ENCODE assay signal across 10 cellular contexts in the genomic region with DNA sequence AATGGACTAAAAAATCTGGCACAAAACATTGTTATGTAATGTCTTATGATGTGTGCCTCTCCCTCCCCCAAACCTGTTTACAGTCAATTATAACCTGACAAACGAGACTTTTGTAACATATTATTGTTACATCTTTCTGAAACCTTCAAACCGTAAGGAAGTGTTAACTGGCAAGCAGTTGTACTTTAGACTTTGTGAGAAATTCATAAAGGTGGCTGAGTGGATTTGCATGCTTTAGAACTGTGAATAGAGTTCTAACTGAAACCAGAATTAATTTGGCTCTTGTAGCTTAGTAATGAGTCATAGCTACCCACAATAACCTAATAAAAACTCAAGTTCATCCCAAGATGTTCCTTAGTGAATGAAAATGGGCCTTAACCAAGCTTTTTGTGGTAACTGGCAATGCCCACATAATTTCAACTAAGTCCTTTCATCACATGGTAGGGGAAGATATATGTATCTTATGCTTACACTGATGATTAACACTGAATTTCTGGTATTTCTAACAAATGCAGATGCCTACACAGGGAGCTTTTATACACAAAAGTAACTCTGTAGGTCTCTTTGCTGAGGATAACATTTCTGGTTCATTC. TPM values are rescaled to one million over a fixed set of nuclear protein-coding genes. Genes with fewer than 3 reads are reported as not detected.
A peak's percentile ranks its signal among the peaks of the same experiment; 100 is the strongest.
DNase-seq lines count a peak whose midpoint lies in the region; ATAC-seq and TF ChIP-seq lines count a peak whose summit lies in the region.
"Had no signal": no experiment of that assay in that cellular context is flagged by ENCODE, and none has a peak within 500 bp of the region (broad histone marks: within the 10 kb centered on the region; RNA-seq: fewer than 3 reads in every experiment).

No MANE protein-coding gene starts in this region.

- no peak overlapping the region for H3K27ac ChIP-seq in CD4-positive, alpha-beta memory T cell (ENCODE audit: low read depth, low read length)
- H3K27ac ChIP-seq: C4-2B, right lobe of liver had no signal

- H3K4me3 Mint-ChIP-seq in activated CD8-positive, alpha-beta T cell treated with anti-CD3 and anti-CD28 coated beads for 36 hours: no peak overlapping the region
- H3K4me3 Mint-ChIP-seq in activated CD8-positive, alpha-beta T cell treated with anti-CD3 and anti-CD28 coated beads, Interleukin-2, amount 10 ng/mL, durations not matched to agents 7 days and 5 days: no peak overlapping the region
- H3K4me3 Mint-ChIP-seq in activated T-helper 1 cell treated with anti-CD3 and anti-CD28 coated beads, Interleukin-12 subunit alpha, Interleukin-12 subunit beta, Interleukin-2, Interleukin-4 antibody, amounts not matched to agents 30 ng/mL and 10 ng/mL and 1 ng/mL, durations not matched to agents 14 hours and 24 hours and 36 hours: no peak overlapping the region
- no peak overlapping the region for H3K4me3 Mint-ChIP-seq in nephron
- no peak overlapping the region for H3K4me3 Mint-ChIP-seq in CD4-positive, alpha-beta memory T cell

- CTCF ChIA-PET in activated CD8-positive, alpha-beta T cell treated with anti-CD3 and anti-CD28 coated beads for 36 hours (lab: Charles Lee): interaction anchor here (0.8 to 13.1 kb wide), 11 partner anchors 12 to 72 kb away, joined by 3 to 142 read pairs (median 4); a partner anchor contains a TSS
- CTCF ChIA-PET in activated CD8-positive, alpha-beta T cell treated with anti-CD3 and anti-CD28 coated beads, Interleukin-2, amount 10 ng/mL, durations not matched to agents 7 days and 5 days (lab: Charles Lee): interaction anchor here (0.9 to 4.0 kb wide), 6 partner anchors 20 to 101 kb away, joined by 3 to 44 read pairs (median 4); a partner anchor contains a TSS
- CTCF ChIA-PET in CD4-positive, alpha-beta memory T cell (lab: Charles Lee; ENCODE audit: partially characterized antibody): interaction anchor here (1.1 to 3.9 kb wide), 2 partner anchors 20 to 70 kb away, joined by 7 to 25 read pairs; no protein-coding TSS in a partner anchor

- peaks cover 36% of the 10 kb centered on the region for H3K4me1 Mint-ChIP-seq in activated CD8-positive, alpha-beta T cell treated with anti-CD3 and anti-CD28 coated beads for 36 hours (ENCODE audit: low read depth)
- peaks cover 19% of the 10 kb centered on the region for H3K4me1 Mint-ChIP-seq in activated CD8-positive, alpha-beta T cell treated with anti-CD3 and anti-CD28 coated beads, Interleukin-2, amount 10 ng/mL, durations not matched to agents 7 days and 5 days (ENCODE audit: low read depth)
- peaks cover 30% of the 10 kb centered on the region for H3K4me1 Mint-ChIP-seq in activated T-helper 1 cell treated with anti-CD3 and anti-CD28 coated beads, Interleukin-12 subunit alpha, Interleukin-12 subunit beta, Interleukin-2, Interleukin-4 antibody, amounts not matched to agents 30 ng/mL and 10 ng/mL and 1 ng/mL, durations not matched to agents 14 hours and 24 hours and 36 hours (ENCODE audit: low read depth)
- H3K4me1 Mint-ChIP-seq in nephron: peaks cover 7% of the 10 kb centered on the region
- H3K4me1 Mint-ChIP-seq in CD4-positive, alpha-beta memory T cell: peaks cover 1 to 6% (median 3%) of the 10 kb centered on the region in 4 donors

- DNase-seq in activated CD8-positive, alpha-beta T cell treated with anti-CD3 and anti-CD28 coated beads for 36 hours: no peak
- DNase-seq in activated CD8-positive, alpha-beta T cell treated with anti-CD3 and anti-CD28 coated beads, Interleukin-2, amount 10 ng/mL, durations not matched to agents 7 days and 5 days: no peak
- no peak for DNase-seq in activated T-helper 1 cell treated with anti-CD3 and anti-CD28 coated beads, Interleukin-12 subunit alpha, Interleukin-12 subunit beta, Interleukin-2, Interleukin-4 antibody, amounts not matched to agents 30 ng/mL and 10 ng/mL and 1 ng/mL, durations not matched to agents 14 hours and 24 hours and 36 hours (ENCODE audit: low spot score)
- DNase-seq in H7 (no peak), SHP77 treated with DMSO at 0.1 percent for 48 hours (lab: John Stamatoyannopoulos, UW) (no peak)
- DNase-seq in CD4-positive, alpha-beta memory T cell: no peak
- DNase-seq: right lobe of liver had no signal

- H3K27me3 ChIP-seq in H7 (ENCODE audit: control insufficient read depth, insufficient read depth, low read length): no peaks in the 10 kb centered on the region
- H3K27me3 ChIP-seq in CD4-positive, alpha-beta memory T cell (ENCODE audit: insufficient read depth, low read length): no peaks in the 10 kb centered on the region
- H3K27me3 ChIP-seq: right lobe of liver had no signal

- H3K9me3 ChIP-seq in CD4-positive, alpha-beta memory T cell (ENCODE audit: control insufficient read depth in 1 of 2, low read length in 2 of 2): no peaks in the 10 kb centered on the region
- H3K9me3 ChIP-seq: right lobe of liver had no signal

- TF ChIP-seq CTCF in activated CD8-positive, alpha-beta T cell treated with anti-CD3 and anti-CD28 coated beads for 36 hours (IDR thresholded peaks at IDR 0.05): no peak
- no peak for TF ChIP-seq CTCF in nephron (IDR thresholded peaks at IDR 0.05; ENCODE audit: unreplicated experiment in 3 of 3)

- no peak overlapping the region for H3K4me3 ChIP-seq in H7 (ENCODE audit: insufficient read depth, low read depth, low read length)
- no peak overlapping the region for H3K4me3 ChIP-seq in CD4-positive, alpha-beta memory T cell (ENCODE audit: low read length in 2 of 2)
- H3K4me3 ChIP-seq: right lobe of liver had no signal

- ATAC-seq in activated CD8-positive, alpha-beta T cell treated with anti-CD3 and anti-CD28 coated beads for 36 hours: peak; percentile 71
- ATAC-seq in activated CD8-positive, alpha-beta T cell treated with anti-CD3 and anti-CD28 coated beads, Interleukin-2, amount 10 ng/mL, durations not matched to agents 7 days and 5 days: no peak
- ATAC-seq in HG02885 (IDR thresholded peaks at IDR 0.05; ENCODE audit: poor library complexity, unreplicated experiment): peak; percentile 79

- H3K27ac Mint-ChIP-seq in activated CD8-positive, alpha-beta T cell treated with anti-CD3 and anti-CD28 coated beads for 36 hours: peak overlapping the region; percentile 80
- H3K27ac Mint-ChIP-seq in activated CD8-positive, alpha-beta T cell treated with anti-CD3 and anti-CD28 coated beads, Interleukin-2, amount 10 ng/mL, durations not matched to agents 7 days and 5 days: no peak overlapping the region
- peak overlapping the region; percentile 51 for H3K27ac Mint-ChIP-seq in activated T-helper 1 cell treated with anti-CD3 and anti-CD28 coated beads, Interleukin-12 subunit alpha, Interleukin-12 subunit beta, Interleukin-2, Interleukin-4 antibody, amounts not matched to agents 30 ng/mL and 10 ng/mL and 1 ng/mL, durations not matched to agents 14 hours and 24 hours and 36 hours
- H3K27ac Mint-ChIP-seq in nephron: peak overlapping the region; percentile 17 to 63 (median 52)
- H3K27ac Mint-ChIP-seq in CD4-positive, alpha-beta memory T cell: peak overlapping the region in 3 of 7 donors; percentile 1 to 28 (median 24)

- H3K9me3 Mint-ChIP-seq in activated CD8-positive, alpha-beta T cell treated with anti-CD3 and anti-CD28 coated beads for 36 hours: no peaks in the 10 kb centered on the region
- no peaks in the 10 kb centered on the region for H3K9me3 Mint-ChIP-seq in activated CD8-positive, alpha-beta T cell treated with anti-CD3 and anti-CD28 coated beads, Interleukin-2, amount 10 ng/mL, durations not matched to agents 7 days and 5 days (ENCODE audit: insufficient read depth)
- no peaks in the 10 kb centered on the region for H3K9me3 Mint-ChIP-seq in activated T-helper 1 cell treated with anti-CD3 and anti-CD28 coated beads, Interleukin-12 subunit alpha, Interleukin-12 subunit beta, Interleukin-2, Interleukin-4 antibody, amounts not matched to agents 30 ng/mL and 10 ng/mL and 1 ng/mL, durations not matched to agents 14 hours and 24 hours and 36 hours
- no peaks in the 10 kb centered on the region for H3K9me3 Mint-ChIP-seq in nephron
- H3K9me3 Mint-ChIP-seq in CD4-positive, alpha-beta memory T cell: peaks cover 0 to 2% (median 0%) of the 10 kb centered on the region in 8 donors

- intact Hi-C loops in activated CD8-positive, alpha-beta T cell treated with anti-CD3 and anti-CD28 coated beads for 36 hours (cut with micrococcal nuclease): no loop called here
- intact Hi-C loops in activated T-helper 1 cell treated with anti-CD3 and anti-CD28 coated beads, Interleukin-12 subunit alpha, Interleukin-12 subunit beta, Interleukin-2, Interleukin-4 antibody, amounts not matched to agents 30 ng/mL and 10 ng/mL and 1 ng/mL, durations not matched to agents 14 hours and 24 hours and 36 hours (cut with micrococcal nuclease): loop anchor here (1.0 kb wide), 1 partner anchor 46 kb away; no protein-coding TSS in a partner anchor
- intact Hi-C loops in CD4-positive, alpha-beta memory T cell (cut with micrococcal nuclease): no loop called here

- POLR2A ChIA-PET in activated CD8-positive, alpha-beta T cell treated with anti-CD3 and anti-CD28 coated beads for 36 hours (lab: Charles Lee): interaction anchor here (0.5 to 2.0 kb wide), 8 partner anchors 8 to 52 kb away, joined by 3 to 9 read pairs (median 5); a partner anchor contains a TSS
- POLR2A ChIA-PET in activated CD8-positive, alpha-beta T cell treated with anti-CD3 and anti-CD28 coated beads, Interleukin-2, amount 10 ng/mL, durations not matched to agents 7 days and 5 days (lab: Charles Lee): interaction anchor here (1.3 to 1.9 kb wide), 3 partner anchors 30 to 82 kb away, joined by 3 to 5 read pairs (median 4); a partner anchor contains a TSS
- POLR2A ChIA-PET in CD4-positive, alpha-beta memory T cell (lab: Charles Lee; ENCODE audit: partially characterized antibody): interaction anchor here (1.6 kb wide), 1 partner anchor 20 kb away, joined by 3 read pairs; no protein-coding TSS in a partner anchor

- H3K4me1 ChIP-seq in CD4-positive, alpha-beta memory T cell (ENCODE audit: insufficient read depth, low read length): no peaks in the 10 kb centered on the region

- H3K27me3 Mint-ChIP-seq in activated CD8-positive, alpha-beta T cell treated with anti-CD3 and anti-CD28 coated beads for 36 hours: no peaks in the 10 kb centered on the region
- H3K27me3 Mint-ChIP-seq in activated CD8-positive, alpha-beta T cell treated with anti-CD3 and anti-CD28 coated beads, Interleukin-2, amount 10 ng/mL, durations not matched to agents 7 days and 5 days (ENCODE audit: low read depth): no peaks in the 10 kb centered on the region
- H3K27me3 Mint-ChIP-seq in activated T-helper 1 cell treated with anti-CD3 and anti-CD28 coated beads, Interleukin-12 subunit alpha, Interleukin-12 subunit beta, Interleukin-2, Interleukin-4 antibody, amounts not matched to agents 30 ng/mL and 10 ng/mL and 1 ng/mL, durations not matched to agents 14 hours and 24 hours and 36 hours (ENCODE audit: insufficient read depth): no peaks in the 10 kb centered on the region
- peaks cover 3% of the 10 kb centered on the region for H3K27me3 Mint-ChIP-seq in nephron (ENCODE audit: low read depth)
- H3K27me3 Mint-ChIP-seq in CD4-positive, alpha-beta memory T cell: no peaks in the 10 kb centered on the region

- peaks cover 2% of the 10 kb centered on the region for H3K36me3 ChIP-seq in H7 (replicated peaks; ENCODE audit: control insufficient read depth, insufficient read depth, low read length)
- H3K36me3 ChIP-seq in CD4-positive, alpha-beta memory T cell (ENCODE audit: insufficient read depth, low read length): peaks cover 17% of the 10 kb centered on the region

- peaks cover 46% of the 10 kb centered on the region for H3K36me3 Mint-ChIP-seq in activated CD8-positive, alpha-beta T cell treated with anti-CD3 and anti-CD28 coated beads for 36 hours (ENCODE audit: low read depth)
- H3K36me3 Mint-ChIP-seq in activated CD8-positive, alpha-beta T cell treated with anti-CD3 and anti-CD28 coated beads, Interleukin-2, amount 10 ng/mL, durations not matched to agents 7 days and 5 days (ENCODE audit: low read depth): peaks cover 47% of the 10 kb centered on the region
- H3K36me3 Mint-ChIP-seq in activated T-helper 1 cell treated with anti-CD3 and anti-CD28 coated beads, Interleukin-12 subunit alpha, Interleukin-12 subunit beta, Interleukin-2, Interleukin-4 antibody, amounts not matched to agents 30 ng/mL and 10 ng/mL and 1 ng/mL, durations not matched to agents 14 hours and 24 hours and 36 hours (ENCODE audit: low read depth): peaks cover 51% of the 10 kb centered on the region
- peaks cover 26% of the 10 kb centered on the region for H3K36me3 Mint-ChIP-seq in nephron (ENCODE audit: low read depth)
- H3K36me3 Mint-ChIP-seq in CD4-positive, alpha-beta memory T cell: peaks cover 38 to 52% of the 10 kb centered on the region in 2 donors

RNA-seq across cellular contexts. Expression of a gene that starts 29.7 kb away (rescaled TPM):
- 1 to 10 TPM; 1.7 to 1.9 TPM for total RNA-seq in activated CD8-positive, alpha-beta T cell treated with anti-CD3 and anti-CD28 coated beads for 36 hours
- total RNA-seq in activated CD8-positive, alpha-beta T cell treated with anti-CD3 and anti-CD28 coated beads, Interleukin-2, amount 10 ng/mL, durations not matched to agents 7 days and 5 days: 1 to 10 TPM in 1 of 2 experiments, under 1 TPM in 1; 0.68 to 2.3 TPM
- 0.88 and 1.4 TPM in 2 replicates for total RNA-seq in activated T-helper 1 cell treated with anti-CD3 and anti-CD28 coated beads, Interleukin-12 subunit alpha, Interleukin-12 subunit beta, Interleukin-2, Interleukin-4 antibody, amounts not matched to agents 30 ng/mL and 10 ng/mL and 1 ng/mL, durations not matched to agents 14 hours and 24 hours and 36 hours
- total RNA-seq in H7 (2014; rRNA removed; shearing (Covaris generic)): not detected in 2 replicates
- 1 to 10 TPM; 1.1 to 2.1 TPM for total RNA-seq in CD4-positive, alpha-beta memory T cell
- polyA plus RNA-seq in CD4-positive, alpha-beta memory T cell: under 1 TPM; 0.19 to 0.64 TPM

RNA-seq across cellular contexts. Expression of a gene that starts 29.9 kb away (rescaled TPM):
- 10 to 100 TPM; 71.7 to 76.4 TPM for total RNA-seq in activated CD8-positive, alpha-beta T cell treated with anti-CD3 and anti-CD28 coated beads for 36 hours
- total RNA-seq in activated CD8-positive, alpha-beta T cell treated with anti-CD3 and anti-CD28 coated beads, Interleukin-2, amount 10 ng/mL, durations not matched to agents 7 days and 5 days: 100 to 1,000 TPM; 126 to 128 TPM
- 109 and 111 TPM in 2 replicates for total RNA-seq in activated T-helper 1 cell treated with anti-CD3 and anti-CD28 coated beads, Interleukin-12 subunit alpha, Interleukin-12 subunit beta, Interleukin-2, Interleukin-4 antibody, amounts not matched to agents 30 ng/mL and 10 ng/mL and 1 ng/mL, durations not matched to agents 14 hours and 24 hours and 36 hours
- total RNA-seq in H7 (2014; rRNA removed; shearing (Covaris generic)): 43.3 and 58.1 TPM in 2 replicates
- total RNA-seq in CD4-positive, alpha-beta memory T cell: 100 to 1,000 TPM; 117 to 121 TPM
- 100 to 1,000 TPM; 164 to 237 TPM for polyA plus RNA-seq in CD4-positive, alpha-beta memory T cell

RNA-seq across cellular contexts. Expression of a gene that starts 51.3 kb away (rescaled TPM):
- 10 to 100 TPM; 43.1 to 44.5 TPM for total RNA-seq in activated CD8-positive, alpha-beta T cell treated with anti-CD3 and anti-CD28 coated beads for 36 hours
- 10 to 100 TPM; 24.4 to 26.8 TPM for total RNA-seq in activated CD8-positive, alpha-beta T cell treated with anti-CD3 and anti-CD28 coated beads, Interleukin-2, amount 10 ng/mL, durations not matched to agents 7 days and 5 days
- total RNA-seq in activated T-helper 1 cell treated with anti-CD3 and anti-CD28 coated beads, Interleukin-12 subunit alpha, Interleukin-12 subunit beta, Interleukin-2, Interleukin-4 antibody, amounts not matched to agents 30 ng/mL and 10 ng/mL and 1 ng/mL, durations not matched to agents 14 hours and 24 hours and 36 hours: 57.9 and 59.1 TPM in 2 replicates
- total RNA-seq in H7 (2014; rRNA removed; shearing (Covaris generic)): 4.6 and 7.4 TPM in 2 replicates
- 10 to 100 TPM; 32.6 to 35.6 TPM for total RNA-seq in CD4-positive, alpha-beta memory T cell
- 10 to 100 TPM in 1 of 2 donors, 1 to 10 TPM in 1; 4.7 to 12.6 TPM for polyA plus RNA-seq in CD4-positive, alpha-beta memory T cell
